In the genomic region with DNA sequence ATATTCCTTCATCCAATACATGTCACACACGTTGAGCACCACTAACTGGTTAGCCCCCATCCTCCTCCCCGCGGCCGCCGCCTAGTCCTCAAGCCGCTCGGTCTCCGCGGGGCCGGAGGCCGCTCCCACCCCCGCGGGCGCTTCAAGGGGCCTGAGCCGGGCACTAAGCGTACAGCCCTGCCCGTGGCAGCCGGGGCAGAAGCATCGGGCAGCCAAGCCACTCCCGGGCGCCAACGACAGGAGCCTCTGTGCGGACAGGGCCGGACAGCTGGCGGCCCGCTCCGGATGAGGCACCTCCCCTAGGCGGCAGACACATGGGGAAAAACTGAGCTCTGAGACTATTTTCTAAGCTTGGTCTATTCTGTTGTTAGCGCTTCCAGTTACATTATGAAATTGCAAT, we compare ENCODE assay signal across 18 cellular contexts. TPM values are rescaled to one million over a fixed set of nuclear protein-coding genes. Genes with fewer than 3 reads are reported as not detected.
A peak's percentile ranks its signal among the peaks of the same experiment; 100 is the strongest.
DNase-seq lines count a peak whose midpoint lies in the region; ATAC-seq and TF ChIP-seq lines count a peak whose summit lies in the region.
"Had no signal": no experiment of that assay in that cellular context is flagged by ENCODE, and none has a peak within 500 bp of the region (broad histone marks: within the 10 kb centered on the region; RNA-seq: fewer than 3 reads in every experiment).

No MANE protein-coding gene starts in this region.

- in situ Hi-C loops in astrocyte of the cerebellum (cut with HindIII; ENCODE audit: low sequenced_read_pairs): no loop called here

- 6 to 19% (median 14%) methylated on average over 29 of the region's 29 CpGs for WGBS in psoas muscle, 3 donors

- peak overlapping the region; percentile 32 for H3K27ac ChIP-seq in psoas muscle
- H3K27ac ChIP-seq: C4-2B had no signal

- ATAC-seq in psoas muscle: peak; percentile 50 to 66 (median 60)
- ATAC-seq: activated CD4-positive, CD25-positive, alpha-beta regulatory T cell treated with anti-CD3 and anti-CD28 coated beads, Interleukin-2, amount 50 U/mL, for 24 hours; activated naive CD8-positive, alpha-beta T cell treated with anti-CD3 and anti-CD28 coated beads, Interleukin-2, amount 50 U/mL, for 24 hours; GM12878; mucosa of descending colon; T-cell had no signal

- intact Hi-C loops in psoas muscle (cut with DNase I): loop anchor here (2.0 to 5.0 kb wide), 2 partner anchors 15 to 35 kb away; a partner anchor contains a TSS

- peaks cover 0 to 3% (median 0%) of the 10 kb centered on the region in 3 donors for H3K27me3 ChIP-seq in psoas muscle (ENCODE audit: insufficient read depth in 3 of 3, low read length in 2 of 3)

- H3K4me1 ChIP-seq in psoas muscle: peaks cover 12% of the 10 kb centered on the region

- TF ChIP-seq CTCF in astrocyte of the cerebellum (IDR thresholded peaks at IDR 0.05; ENCODE audit: low read depth, low read length, missing control alignments) (no peak), foreskin fibroblast (IDR thresholded peaks at IDR 0.05; ENCODE audit: low read depth, low read length) (no peak), psoas muscle (IDR thresholded peaks at IDR 0.05) (no peak), GM10266 (IDR thresholded peaks at IDR 0.05; ENCODE audit: control insufficient read depth, insufficient read depth, low read depth, missing control alignments) (no peak)

- peak overlapping the region; percentile 11 for H3K4me3 ChIP-seq in astrocyte of the cerebellum (ENCODE audit: low read depth, low read length)
- H3K4me3 ChIP-seq in foreskin fibroblast (ENCODE audit: low read depth in 1 of 2, low read length in 2 of 2): peak overlapping the region; percentile 15 to 16
- H3K4me3 ChIP-seq in psoas muscle: peak overlapping the region; percentile 54
- H3K4me3 ChIP-seq: GM12878, mucosa of descending colon had no signal

- H3K9me3 ChIP-seq in psoas muscle: no peaks in the 10 kb centered on the region
- H3K9me3 ChIP-seq: mucosa of descending colon had no signal

- DNase-seq in ELF-1 (ENCODE audit: low read depth, low spot score) (peak; percentile 43), astrocyte of the cerebellum (ENCODE audit: low read depth) (no peak), foreskin fibroblast (peak in 1 of 2 donors; percentile 42), psoas muscle (peak; percentile 27 to 71), NCI-H510A treated with DMSO at 0.1 percent for 48 hours (lab: John Stamatoyannopoulos, UW) (no peak), GM10266 (ENCODE audit: extremely low spot score) (no peak), NCI-H446 (lab: John Stamatoyannopoulos, UW) (no peak)
- DNase-seq in activated CD8-positive, alpha-beta memory T cell treated with anti-CD3 and anti-CD28 coated beads for 24 hours: no peak
- DNase-seq: activated naive CD8-positive, alpha-beta T cell treated with anti-CD3 and anti-CD28 coated beads, Interleukin-2, amount 50 U/mL, for 24 hours; DND-41; kidney; mucosa of descending colon; NCI-H2171; stimulated activated CD4-positive, alpha-beta T cell treated with anti-CD3 and anti-CD28 coated beads, Interleukin-2, amount 100 ng/mL, for 48 hours; T-cell had no signal

- no peaks in the 10 kb centered on the region for H3K36me3 ChIP-seq in psoas muscle (ENCODE audit: insufficient read depth in 1 of 2, low read depth in 1 of 2)

RNA-seq across cellular contexts. Expression of a gene that starts 2.8 kb away (rescaled TPM):
- 1 to 10 TPM; 6.7 to 6.8 (median 6.7) TPM for total RNA-seq in psoas muscle
- polyA plus RNA-seq in psoas muscle: 1 to 10 TPM; 1.0 to 3.9 (median 2.0) TPM

RNA-seq across cellular contexts. Expression of a gene that starts 33.6 kb away (rescaled TPM):
- 1 to 10 TPM; 3.3 to 8.8 (median 6.8) TPM for total RNA-seq in psoas muscle
- 1 to 10 TPM; 2.3 to 6.2 (median 3.3) TPM for polyA plus RNA-seq in psoas muscle

RNA-seq across cellular contexts. Expression of a gene that starts 37.2 kb away (rescaled TPM):
- total RNA-seq in psoas muscle: 10 to 100 TPM; 30.1 to 54.0 (median 38.1) TPM
- polyA plus RNA-seq in psoas muscle: 1 to 10 TPM; 1.0 to 7.0 (median 1.1) TPM

RNA-seq across cellular contexts. Expression of a gene that starts 45.8 kb away (rescaled TPM):
- 10 to 100 TPM; 12.6 to 21.3 (median 17.5) TPM for total RNA-seq in psoas muscle
- polyA plus RNA-seq in psoas muscle: 10 to 100 TPM; 30.9 to 78.7 (median 38.9) TPM

RNA-seq across cellular contexts. Expression of a gene that starts 45.8 kb away (rescaled TPM):
- total RNA-seq in psoas muscle: 1 to 10 TPM; 1.1 to 2.8 (median 1.9) TPM
- polyA plus RNA-seq in psoas muscle: 1 to 10 TPM in 2 of 3 donors, under 1 TPM in 1; 0.80 to 3.3 (median 1.1) TPM

Comparison
In these comparisons a context has a peak if more than half of its experiments do, and no peak if none do; other contexts are left out.
1. DNase-seq: peak in ELF-1 (single experiment) and psoas muscle (2 of 2); none in astrocyte of the cerebellum (single experiment), NCI-H510A treated with DMSO at 0.1 percent for 48 hours (single experiment), activated CD8-positive, alpha-beta memory T cell treated with anti-CD3 and anti-CD28 coated beads for 24 hours (single experiment), GM10266 (single experiment) and NCI-H446 (0 of 2).
2. Peak in every context shown above with its lines, with median percentiles within 50 percentile points of each other: H3K4me3 ChIP-seq.